In the genomic region with DNA sequence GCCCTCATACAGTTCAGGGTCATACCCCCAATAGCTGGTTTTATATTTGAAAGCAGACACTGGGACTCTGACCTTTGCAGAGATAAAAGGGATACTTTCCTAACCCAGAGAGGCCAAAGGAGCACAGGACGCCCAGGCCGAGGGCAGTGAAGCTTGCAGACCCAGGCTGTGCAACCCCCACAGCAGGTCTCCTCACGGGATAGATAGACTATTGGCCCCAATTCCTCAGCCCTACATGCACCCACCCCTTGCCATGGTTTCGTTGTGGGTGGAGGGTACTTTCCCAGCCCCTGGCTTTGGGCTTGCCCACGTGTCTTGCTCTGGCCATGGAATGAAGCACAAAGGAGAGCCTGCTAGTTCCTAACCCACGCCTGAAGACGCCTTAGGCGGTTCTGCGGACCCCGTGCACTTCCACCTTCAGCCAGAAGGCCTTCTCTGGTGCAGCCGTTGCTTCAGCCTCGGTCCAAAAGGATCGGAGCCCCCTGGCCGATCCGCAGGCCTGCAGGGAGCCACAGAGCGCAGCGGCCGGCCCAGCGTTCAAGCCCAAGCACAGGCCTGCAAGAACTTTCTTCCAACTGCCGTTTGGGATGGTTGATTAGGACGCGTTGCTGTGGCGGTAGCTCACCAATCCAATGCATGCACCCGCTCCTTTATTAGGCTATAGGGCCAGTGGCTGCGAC, we compare ENCODE assay signal across 24 cellular contexts.
"Had no signal": no experiment of that assay in that cellular context is flagged by ENCODE, and none has a peak within 500 bp of the region (broad histone marks: within the 10 kb centered on the region; RNA-seq: fewer than 3 reads in every experiment).

No MANE protein-coding gene starts in this region.

- H3K27me3 Mint-ChIP-seq: activated CD4-positive, alpha-beta memory T cell treated with anti-CD3 and anti-CD28 coated beads, Interleukin-2, amount 10 ng/mL, durations not matched to agents 7 days and 5 days; activated naive CD4-positive, alpha-beta T cell treated with anti-CD3 and anti-CD28 coated beads, Interleukin-2, amount 10 ng/mL, durations not matched to agents 7 days and 5 days; activated naive CD8-positive, alpha-beta T cell treated with anti-CD3 and anti-CD28 coated beads, Interleukin-2, amount 50 U/mL, for 24 hours; memory B cell; naive B cell; progenitor cell of endocrine pancreas; stimulated activated naive CD8-positive, alpha-beta T cell treated with anti-CD3 and anti-CD28 coated beads, Interleukin-15, Interleukin-2, amounts not matched to agents 100 ng/mL and 50 ng/mL, for 24 hours had no signal

- ATAC-seq: activated naive CD8-positive, alpha-beta T cell treated with anti-CD3 and anti-CD28 coated beads, Interleukin-2, amount 50 U/mL, for 24 hours; foreskin keratinocyte; left lung; mucosa of descending colon had no signal

- H3K9ac ChIP-seq: neural progenitor cell had no signal

- FAIRE-seq: colon, kidney had no signal

- H3K4me3 ChIP-seq: dorsolateral prefrontal cortex, left lung, mucosa of descending colon, neural progenitor cell, tibial nerve, vagina had no signal

- H3K4me2 ChIP-seq: neural progenitor cell had no signal

- H3K36me3 ChIP-seq: neural progenitor cell, vagina had no signal

- H3K27ac ChIP-seq: brain microvascular endothelial cell, dorsolateral prefrontal cortex, foreskin keratinocyte, left lung, neural progenitor cell, tibial nerve, vagina had no signal

- H3K27me3 ChIP-seq: brain microvascular endothelial cell, dorsolateral prefrontal cortex, foreskin keratinocyte, left lung, neural progenitor cell, tibial nerve, vagina had no signal

- H3K27ac Mint-ChIP-seq: activated CD4-positive, alpha-beta memory T cell treated with anti-CD3 and anti-CD28 coated beads, Interleukin-2, amount 10 ng/mL, durations not matched to agents 7 days and 5 days; activated naive CD4-positive, alpha-beta T cell treated with anti-CD3 and anti-CD28 coated beads, Interleukin-2, amount 10 ng/mL, durations not matched to agents 7 days and 5 days; activated naive CD8-positive, alpha-beta T cell treated with anti-CD3 and anti-CD28 coated beads, Interleukin-2, amount 50 U/mL, for 24 hours; memory B cell; neural progenitor cell; progenitor cell of endocrine pancreas; stimulated activated naive CD8-positive, alpha-beta T cell treated with anti-CD3 and anti-CD28 coated beads, Interleukin-15, Interleukin-2, amounts not matched to agents 100 ng/mL and 50 ng/mL, for 24 hours had no signal

- H2AFZ ChIP-seq: neural progenitor cell had no signal

- H3K4me3 Mint-ChIP-seq: activated CD4-positive, alpha-beta memory T cell treated with anti-CD3 and anti-CD28 coated beads, Interleukin-2, amount 10 ng/mL, durations not matched to agents 7 days and 5 days; activated naive CD4-positive, alpha-beta T cell treated with anti-CD3 and anti-CD28 coated beads, Interleukin-2, amount 10 ng/mL, durations not matched to agents 7 days and 5 days; activated naive CD8-positive, alpha-beta T cell treated with anti-CD3 and anti-CD28 coated beads, Interleukin-2, amount 50 U/mL, for 24 hours; memory B cell; neural progenitor cell; stimulated activated naive CD8-positive, alpha-beta T cell treated with anti-CD3 and anti-CD28 coated beads, Interleukin-15, Interleukin-2, amounts not matched to agents 100 ng/mL and 50 ng/mL, for 24 hours had no signal

- DNase-seq: activated CD4-positive, alpha-beta memory T cell treated with anti-CD3 and anti-CD28 coated beads, Interleukin-2, amount 10 ng/mL, durations not matched to agents 7 days and 5 days; activated CD4-positive, alpha-beta T cell treated with anti-CD3 and anti-CD28 coated beads for 48 hours; activated CD4-positive, CD25-positive, alpha-beta regulatory T cell; activated effector memory CD4-positive, alpha-beta T cell treated with Interleukin-2 at 50 U/mL for 16 hours; activated naive CD4-positive, alpha-beta T cell treated with anti-CD3 and anti-CD28 coated beads, Interleukin-2, amount 10 ng/mL, durations not matched to agents 7 days and 5 days; activated naive CD8-positive, alpha-beta T cell treated with anti-CD3 and anti-CD28 coated beads, Interleukin-2, amount 50 U/mL, for 24 hours; activated T-cell treated with anti-CD3 and anti-CD28 coated beads, Interleukin-2, amount 50 U/mL, for 48 hours; anterior cingulate cortex; brain microvascular endothelial cell; central memory CD4-positive, alpha-beta T cell; dorsolateral prefrontal cortex; foreskin keratinocyte; hypothalamus; kidney; left lung; mucosa of descending colon; naive B cell had no signal

- H3K9me3 ChIP-seq: left lung, mucosa of descending colon, tibial nerve, vagina had no signal

- H3K36me3 Mint-ChIP-seq: naive B cell had no signal

- H3K4me1 ChIP-seq: foreskin keratinocyte, neural progenitor cell, vagina had no signal

- H3K9me3 Mint-ChIP-seq: activated CD4-positive, alpha-beta memory T cell treated with anti-CD3 and anti-CD28 coated beads, Interleukin-2, amount 10 ng/mL, durations not matched to agents 7 days and 5 days; activated naive CD4-positive, alpha-beta T cell treated with anti-CD3 and anti-CD28 coated beads, Interleukin-2, amount 10 ng/mL, durations not matched to agents 7 days and 5 days; activated naive CD8-positive, alpha-beta T cell treated with anti-CD3 and anti-CD28 coated beads, Interleukin-2, amount 50 U/mL, for 24 hours; memory B cell; naive B cell; neural progenitor cell; stimulated activated naive CD8-positive, alpha-beta T cell treated with anti-CD3 and anti-CD28 coated beads, Interleukin-15, Interleukin-2, amounts not matched to agents 100 ng/mL and 50 ng/mL, for 24 hours had no signal
